ENCODE assay signal across 22 cellular contexts in the genomic region with DNA sequence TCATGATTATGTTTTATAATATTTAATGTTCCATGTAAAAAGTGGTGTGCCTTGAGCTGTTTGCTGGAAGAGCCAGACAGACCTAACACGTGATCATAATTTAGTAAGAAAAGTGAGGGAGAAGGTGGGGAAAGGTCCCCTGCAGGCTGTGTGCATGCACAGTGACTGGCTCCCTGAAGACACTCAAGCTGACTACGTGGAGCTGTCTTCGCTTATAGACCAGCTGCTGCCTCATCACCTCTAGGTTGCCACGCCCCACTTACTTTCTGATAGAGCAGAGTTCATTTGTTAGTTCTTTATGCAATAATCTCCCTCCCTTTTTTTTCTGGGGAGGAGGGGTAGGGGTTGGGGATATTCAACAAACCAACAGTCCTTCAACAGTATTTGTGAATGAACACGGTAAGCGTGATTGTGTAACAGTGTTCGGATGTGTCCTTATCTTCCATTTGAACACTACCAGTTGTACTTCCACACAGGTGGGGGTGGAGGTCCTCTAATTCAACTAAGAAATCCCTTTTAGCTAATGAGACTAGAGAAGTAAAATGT.
A peak's percentile ranks its signal among the peaks of the same experiment; 100 is the strongest.
DNase-seq lines count a peak whose midpoint lies in the region; ATAC-seq and TF ChIP-seq lines count a peak whose summit lies in the region.
"Had no signal": no experiment of that assay in that cellular context is flagged by ENCODE, and none has a peak within 500 bp of the region (broad histone marks: within the 10 kb centered on the region; RNA-seq: fewer than 3 reads in every experiment).

No MANE protein-coding gene starts in this region.

- peaks cover 0 to 65% of the 10 kb centered on the region in 2 donors for H3K4me1 ChIP-seq in naive thymus-derived CD4-positive, alpha-beta T cell (ENCODE audit: control insufficient read depth in 2 of 2, insufficient read depth in 2 of 2, low read length in 2 of 2)
- H3K4me1 ChIP-seq in left ventricle myocardium inferior, result no peaks in the 10 kb centered on the region
- H3K4me1 ChIP-seq: prostate gland had no signal

- H3K9me3 Mint-ChIP-seq in activated naive CD4-positive, alpha-beta T cell treated with anti-CD3 and anti-CD28 coated beads for 36 hours, result peaks cover under 1% of the 10 kb centered on the region
- peaks cover 0 to under 1% (median 0%) of the 10 kb centered on the region in 11 donors for H3K9me3 Mint-ChIP-seq in naive thymus-derived CD4-positive, alpha-beta T cell
- H3K9me3 Mint-ChIP-seq: HFFc6, type B pancreatic cell had no signal

- H3K9me3 ChIP-seq in naive thymus-derived CD4-positive, alpha-beta T cell (ENCODE audit: control insufficient read depth in 2 of 3, low read length in 3 of 3), result no peaks in the 10 kb centered on the region
- H3K9me3 ChIP-seq in left ventricle myocardium inferior (replicated peaks), result no peaks in the 10 kb centered on the region
- H3K9me3 ChIP-seq: body of pancreas, prostate gland had no signal

- no peaks in the 10 kb centered on the region for H3K27me3 ChIP-seq in naive thymus-derived CD4-positive, alpha-beta T cell (ENCODE audit: control insufficient read depth in 2 of 2, insufficient read depth in 2 of 2, low read length in 2 of 2)
- H3K27me3 ChIP-seq in left ventricle myocardium inferior (ENCODE audit: low read depth), result no peaks in the 10 kb centered on the region
- no peaks in the 10 kb centered on the region for H3K27me3 ChIP-seq in H7 (ENCODE audit: control insufficient read depth, insufficient read depth, low read length)
- H3K27me3 ChIP-seq: body of pancreas had no signal

- POLR2A ChIA-PET in naive thymus-derived CD4-positive, alpha-beta T cell (lab: Charles Lee), result interaction anchor here (1.0 to 1.3 kb wide), 3 partner anchors 14 to 19 kb away, joined by 4 read pairs; no protein-coding TSS in a partner anchor

- peaks cover 82% of the 10 kb centered on the region for H3K4me1 Mint-ChIP-seq in activated naive CD4-positive, alpha-beta T cell treated with anti-CD3 and anti-CD28 coated beads for 36 hours (ENCODE audit: low read depth)
- H3K4me1 Mint-ChIP-seq in naive thymus-derived CD4-positive, alpha-beta T cell, result peaks cover 37 to 98% (median 87%) of the 10 kb centered on the region in 7 donors

- CTCF ChIA-PET in activated naive CD4-positive, alpha-beta T cell treated with anti-CD3 and anti-CD28 coated beads for 36 hours (lab: Charles Lee), result interaction anchor here (0.6 to 2.0 kb wide), 3 partner anchors 39 to 58 kb away, joined by 3 to 7 read pairs (median 4); no protein-coding TSS in a partner anchor
- CTCF ChIA-PET in naive thymus-derived CD4-positive, alpha-beta T cell (lab: Charles Lee), result interaction anchor here (0.6 to 2.3 kb wide), 2 partner anchors 13 to 254 kb away, joined by 3 to 5 read pairs; no protein-coding TSS in a partner anchor

- no peak for TF ChIP-seq CTCF in left ventricle myocardium inferior (IDR thresholded peaks at IDR 0.05; ENCODE audit: borderline replicate concordance)

- H3K36me3 Mint-ChIP-seq in activated naive CD4-positive, alpha-beta T cell treated with anti-CD3 and anti-CD28 coated beads for 36 hours (ENCODE audit: low read depth), result peaks cover 14% of the 10 kb centered on the region
- peaks cover 0 to 30% (median 14%) of the 10 kb centered on the region in 5 donors for H3K36me3 Mint-ChIP-seq in naive thymus-derived CD4-positive, alpha-beta T cell
- H3K36me3 Mint-ChIP-seq: CD4-positive, CD25-positive, alpha-beta regulatory T cell; type B pancreatic cell had no signal

- H3K27ac Mint-ChIP-seq in activated naive CD4-positive, alpha-beta T cell treated with anti-CD3 and anti-CD28 coated beads for 36 hours, result peak overlapping the region; percentile 60
- peak overlapping the region in 8 of 9 donors; percentile 39 to 89 (median 74) for H3K27ac Mint-ChIP-seq in naive thymus-derived CD4-positive, alpha-beta T cell
- H3K27ac Mint-ChIP-seq: CD4-positive, CD25-positive, alpha-beta regulatory T cell; HFFc6; type B pancreatic cell had no signal

- no peaks in the 10 kb centered on the region for H3K27me3 Mint-ChIP-seq in activated naive CD4-positive, alpha-beta T cell treated with anti-CD3 and anti-CD28 coated beads for 36 hours (ENCODE audit: low read depth)
- no peaks in the 10 kb centered on the region for H3K27me3 Mint-ChIP-seq in naive thymus-derived CD4-positive, alpha-beta T cell
- H3K27me3 Mint-ChIP-seq: type B pancreatic cell had no signal

- no peaks in the 10 kb centered on the region for H3K36me3 ChIP-seq in naive thymus-derived CD4-positive, alpha-beta T cell (ENCODE audit: control insufficient read depth in 2 of 3, insufficient read depth in 3 of 3, low read length in 3 of 3)
- H3K36me3 ChIP-seq in left ventricle myocardium inferior, result no peaks in the 10 kb centered on the region
- no peaks in the 10 kb centered on the region for H3K36me3 ChIP-seq in H7 (replicated peaks; ENCODE audit: control insufficient read depth, insufficient read depth, low read length)
- H3K36me3 ChIP-seq: prostate gland had no signal

- no peak for ATAC-seq in naive thymus-derived CD4-positive, alpha-beta T cell
- ATAC-seq: body of pancreas had no signal

- peak; percentile 49 for DNase-seq in activated naive CD4-positive, alpha-beta T cell treated with anti-CD3 and anti-CD28 coated beads for 36 hours
- DNase-seq in activated naive CD4-positive, alpha-beta T cell (lab: John Stamatoyannopoulos, UW), result no peak
- DNase-seq in HuH-7.5 (ENCODE audit: low spot score) (peak; percentile 19), NCI-H510A treated with DMSO at 0.1 percent for 48 hours (lab: John Stamatoyannopoulos, UW) (peak; percentile 49), cerebellar nuclear complex (lab: John Stamatoyannopoulos, UW) (no peak), left ventricle myocardium inferior (no peak), H7 (no peak)
- no peak for DNase-seq in naive thymus-derived CD4-positive, alpha-beta T cell
- DNase-seq: activated CD8-positive, alpha-beta memory T cell treated with anti-CD3 and anti-CD28 coated beads for 24 hours; body of pancreas; CD4-positive, CD25-positive, alpha-beta regulatory T cell; HFFc6; kidney; MM.1S; NCI-H1436; NCI-H2171 treated with DMSO at 0.1 percent for 48 hours; NCI-H69; Right ventricle myocardium superior; stimulated activated CD8-positive, alpha-beta memory T cell treated with anti-CD3 and anti-CD28 coated beads, Interleukin-4, amount 100 ng/mL, for 48 hours; T1000 had no signal

- no peak overlapping the region for H3K4me3 ChIP-seq in naive thymus-derived CD4-positive, alpha-beta T cell (ENCODE audit: low read length)
- no peak overlapping the region for H3K4me3 ChIP-seq in left ventricle myocardium inferior
- no peak overlapping the region for H3K4me3 ChIP-seq in H7 (ENCODE audit: insufficient read depth, low read depth, low read length)
- H3K4me3 ChIP-seq: body of pancreas, prostate gland had no signal

- no peak overlapping the region for H3K4me3 Mint-ChIP-seq in activated naive CD4-positive, alpha-beta T cell treated with anti-CD3 and anti-CD28 coated beads for 36 hours
- peak overlapping the region in 9 of 10 donors; percentile 4 to 57 (median 28) for H3K4me3 Mint-ChIP-seq in naive thymus-derived CD4-positive, alpha-beta T cell
- H3K4me3 Mint-ChIP-seq: HFFc6, type B pancreatic cell had no signal

- intact Hi-C loops in activated naive CD4-positive, alpha-beta T cell treated with anti-CD3 and anti-CD28 coated beads for 36 hours (cut with micrococcal nuclease), result no loop called here
- intact Hi-C loops in naive thymus-derived CD4-positive, alpha-beta T cell (cut with micrococcal nuclease), result loop anchor here in 1 of 2 donors (1.0 kb wide), 1 partner anchor 9 kb away; no protein-coding TSS in a partner anchor
- intact Hi-C loops in left ventricle myocardium inferior (cut with micrococcal nuclease), result no loop called here

- no peak overlapping the region for H3K27ac ChIP-seq in naive thymus-derived CD4-positive, alpha-beta T cell (ENCODE audit: low read depth, low read length)
- no peak overlapping the region for H3K27ac ChIP-seq in left ventricle myocardium inferior (replicated peaks)
- H3K27ac ChIP-seq: body of pancreas, prostate gland had no signal

Comparison
In these comparisons a context has a peak if more than half of its experiments do, and no peak if none do; other contexts are left out.
1. DNase-seq: peak in activated naive CD4-positive, alpha-beta T cell treated with anti-CD3 and anti-CD28 coated beads for 36 hours (single experiment), HuH-7.5 (single experiment) and NCI-H510A treated with DMSO at 0.1 percent for 48 hours (single experiment); none in activated naive CD4-positive, alpha-beta T cell (0 of 4), naive thymus-derived CD4-positive, alpha-beta T cell (0 of 9), cerebellar nuclear complex (0 of 2), left ventricle myocardium inferior (single experiment) and H7 (single experiment).